Comparison of ENCODE assay signal across 14 cellular contexts in genomic region chr13:74047925-74048324, GRCh38.
DNase-seq lines count a peak whose midpoint lies in the region; ATAC-seq and TF ChIP-seq lines count a peak whose summit lies in the region.
"Had no signal": no experiment of that assay in that cellular context is flagged by ENCODE, and none has a peak within 500 bp of the region (broad histone marks: within the 10 kb centered on the region; RNA-seq: fewer than 3 reads in every experiment).

No MANE protein-coding gene starts in this region.

- H3K4me1 ChIP-seq in thoracic aorta (ENCODE audit: control insufficient read depth in 1 of 2, low read depth in 2 of 2), result peaks cover 17 to 33% of the 10 kb centered on the region in 2 donors
- H3K4me1 ChIP-seq in testis, result peaks cover 5% of the 10 kb centered on the region

- H3K4me3 ChIP-seq in kidney epithelial cell (ENCODE audit: low read depth, low read length) (no peak overlapping the region), thoracic aorta (no peak overlapping the region), dorsolateral prefrontal cortex (no peak overlapping the region), testis (no peak overlapping the region)

- H3K27ac ChIP-seq in thoracic aorta (peak overlapping the region; percentile 8 to 54), dorsolateral prefrontal cortex (no peak overlapping the region), testis (no peak overlapping the region)
- H3K27ac ChIP-seq: 22Rv1, VCaP had no signal

- ATAC-seq in thoracic aorta (ENCODE audit: insufficient number of reproducible peaks, low FRiP score, low read depth), result no peak
- ATAC-seq: activated T-cell treated with anti-CD3 and anti-CD28 coated beads, Interleukin-2, amount 50 U/mL, for 4 hours had no signal

- TF ChIP-seq POLR2A in testis (IDR thresholded peaks at IDR 0.05), result no peak

- peak; percentile 20 for DNase-seq in NCI-H2227 (lab: John Stamatoyannopoulos, UW; ENCODE audit: unreplicated experiment)
- DNase-seq in NCI-H2227 treated with DMSO at 0.1 percent for 48 hours (lab: John Stamatoyannopoulos, UW), result no peak
- DNase-seq in astrocyte of the hippocampus (ENCODE audit: low read depth, low spot score), result peak; percentile 33
- DNase-seq in kidney epithelial cell (ENCODE audit: low read depth), result peak; percentile 12
- no peak for DNase-seq in thoracic aorta (ENCODE audit: low spot score)
- no peak for DNase-seq in dorsolateral prefrontal cortex
- no peak for DNase-seq in testis
- no peak for DNase-seq in head of caudate nucleus
- DNase-seq: activated T-cell treated with anti-CD3 and anti-CD28 coated beads, Interleukin-2, amount 50 U/mL, for 4 hours; DMS53; NCI-H526 treated with DMSO at 0.1 percent for 48 hours; posterior cingulate gyrus had no signal

- H3K36me3 ChIP-seq in kidney epithelial cell (ENCODE audit: control insufficient read depth, insufficient read depth, low read length) (no peaks in the 10 kb centered on the region), thoracic aorta (no peaks in the 10 kb centered on the region), testis (ENCODE audit: low read depth, missing control alignments) (no peaks in the 10 kb centered on the region)

- TF ChIP-seq CTCF in kidney epithelial cell (IDR thresholded peaks at IDR 0.05; ENCODE audit: insufficient read depth, low read length, poor library complexity, severe bottlenecking) (no peak), thoracic aorta (IDR thresholded peaks at IDR 0.05) (no peak), dorsolateral prefrontal cortex (IDR thresholded peaks at IDR 0.05 in 54 of 56, conservative IDR thresholded peaks at IDR 0.05 in 2 of 56; ENCODE audit: low read depth in 1 of 56, partially characterized antibody in 56 of 56) (no peak), testis (IDR thresholded peaks at IDR 0.05) (no peak)

- intact Hi-C loops in dorsolateral prefrontal cortex (cut with DNase I) (no loop called here), testis (cut with DNase I; ENCODE audit: low total_unique reads) (no loop called here), head of caudate nucleus (cut with DNase I) (no loop called here)

- H3K27me3 ChIP-seq in kidney epithelial cell (ENCODE audit: control insufficient read depth, insufficient read depth, low read length), result no peaks in the 10 kb centered on the region
- H3K27me3 ChIP-seq in thoracic aorta (replicated peaks; ENCODE audit: insufficient read depth), result no peaks in the 10 kb centered on the region
- no peaks in the 10 kb centered on the region for H3K27me3 ChIP-seq in dorsolateral prefrontal cortex
- H3K27me3 ChIP-seq in testis, result no peaks in the 10 kb centered on the region

- H3K9me3 ChIP-seq in thoracic aorta (no peaks in the 10 kb centered on the region), testis (no peaks in the 10 kb centered on the region)

- WGBS in testis, 2 donors, result 57 to 66% methylated on average over 4 of the region's 4 CpGs

Comparison
In these comparisons a context has a peak if more than half of its experiments do, and no peak if none do; other contexts are left out.
1. DNase-seq: peak in NCI-H2227 (single experiment), astrocyte of the hippocampus (single experiment) and kidney epithelial cell (single experiment); none in NCI-H2227 treated with DMSO at 0.1 percent for 48 hours (single experiment), thoracic aorta (single experiment), dorsolateral prefrontal cortex (0 of 10), testis (single experiment) and head of caudate nucleus (0 of 42).
2. H3K27ac ChIP-seq: peak in thoracic aorta (2 of 2); none in dorsolateral prefrontal cortex (0 of 59) and testis (0 of 2).